Comparison of ENCODE assay signal across 24 cellular contexts in genomic region chr11:70948416-70948815, GRCh38.
"Had no signal": no experiment of that assay in that cellular context is flagged by ENCODE, and none has a peak within 500 bp of the region (broad histone marks: within the 10 kb centered on the region; RNA-seq: fewer than 3 reads in every experiment).

No MANE protein-coding gene starts in this region.

- H3K27ac Mint-ChIP-seq: activated CD4-positive, alpha-beta T cell treated with anti-CD3 and anti-CD28 coated beads, Interleukin-2, amount 10 ng/mL, durations not matched to agents 24 days and 14 days; activated CD8-positive, alpha-beta T cell treated with anti-CD3 and anti-CD28 coated beads, Interleukin-2, amount 10 ng/mL, durations not matched to agents 7 days and 5 days; activated naive CD4-positive, alpha-beta T cell treated with anti-CD3 and anti-CD28 coated beads for 36 hours; activated naive CD4-positive, alpha-beta T cell treated with anti-CD3 and anti-CD28 coated beads, Interleukin-2, amount 50 U/mL, for 72 hours; activated T-helper 1 cell treated with anti-CD3 and anti-CD28 coated beads, Interleukin-12 subunit alpha, Interleukin-12 subunit beta, Interleukin-2, Interleukin-4 antibody, amounts not matched to agents 30 ng/mL and 10 ng/mL and 1 ng/mL, durations not matched to agents 14 hours and 24 hours and 36 hours; T-helper 1 cell treated with Interleukin-12 subunit alpha and Interleukin-12 subunit beta and Interleukin-4 antibody, amounts not matched to agents 30 μg/mL and 1 μg/mL, for 36 hours; T-helper 2 cell treated with Interferon-gamma antibody and Interleukin-4, amounts not matched to agents 5 μg/mL and 100 μg/mL, for 36 hours had no signal

- H3K9me3 ChIP-seq: adrenal gland, SK-N-SH had no signal

- H3K4me1 Mint-ChIP-seq: activated CD4-positive, alpha-beta T cell treated with anti-CD3 and anti-CD28 coated beads, Interleukin-2, amount 10 ng/mL, durations not matched to agents 24 days and 14 days had no signal

- H3K4me3 ChIP-seq: adrenal gland, Peyer's patch, SJSA1 had no signal

- H3K36me3 ChIP-seq: adrenal gland, brain microvascular endothelial cell, Peyer's patch, SJSA1 had no signal

- FAIRE-seq: astrocyte, TTC549 had no signal

- H3K9ac ChIP-seq: SK-N-SH had no signal

- H3K4me3 Mint-ChIP-seq: activated CD4-positive, alpha-beta T cell treated with anti-CD3 and anti-CD28 coated beads, Interleukin-2, amount 10 ng/mL, durations not matched to agents 24 days and 14 days; activated CD8-positive, alpha-beta T cell treated with anti-CD3 and anti-CD28 coated beads, Interleukin-2, amount 10 ng/mL, durations not matched to agents 7 days and 5 days; activated naive CD4-positive, alpha-beta T cell treated with anti-CD3 and anti-CD28 coated beads for 36 hours; activated T-cell treated with anti-CD3 and anti-CD28 coated beads, Interleukin-2, amount 50 U/mL, for 4 hours; activated T-helper 1 cell treated with anti-CD3 and anti-CD28 coated beads, Interleukin-12 subunit alpha, Interleukin-12 subunit beta, Interleukin-2, Interleukin-4 antibody, amounts not matched to agents 30 ng/mL and 10 ng/mL and 1 ng/mL, durations not matched to agents 14 hours and 24 hours and 36 hours; T-helper 1 cell treated with Interleukin-12 subunit alpha and Interleukin-12 subunit beta and Interleukin-4 antibody, amounts not matched to agents 30 μg/mL and 1 μg/mL, for 36 hours; T-helper 2 cell treated with Interferon-gamma antibody and Interleukin-4, amounts not matched to agents 5 μg/mL and 100 μg/mL, for 36 hours had no signal

- DNase-seq: activated CD4-positive, alpha-beta T cell treated with anti-CD3 and anti-CD28 coated beads, Interleukin-2, amount 10 ng/mL, durations not matched to agents 24 days and 14 days; activated CD4-positive, alpha-beta T cell treated with anti-CD3 and anti-CD28 coated beads, Interleukin-2, amount 50 U/mL, for 48 hours; activated CD8-positive, alpha-beta T cell treated with anti-CD3 and anti-CD28 coated beads, Interleukin-2, amount 10 ng/mL, durations not matched to agents 7 days and 5 days; activated gamma-delta T cell treated with Interleukin-2 at 50 U/mL for 16 hours; activated naive CD4-positive, alpha-beta T cell treated with anti-CD3 and anti-CD28 coated beads for 36 hours; activated T-cell treated with anti-CD3 and anti-CD28 coated beads, Interleukin-2, amount 50 U/mL, for 4 hours; adrenal gland; brain microvascular endothelial cell; central memory CD4-positive, alpha-beta T cell; Karpas-422; KBM-7; NCI-H524 treated with DMSO at 0.1 percent for 48 hours; PC-3; Peyer's patch; RPMI8226; SHP77 treated with DMSO at 0.1 percent for 48 hours had no signal

- H3K27me3 ChIP-seq: brain microvascular endothelial cell, Peyer's patch, SJSA1 had no signal

- H3K4me2 ChIP-seq: SK-N-SH had no signal

- ATAC-seq: activated CD8-positive, alpha-beta T cell treated with anti-CD3 and anti-CD28 coated beads, Interleukin-2, amount 10 ng/mL, durations not matched to agents 7 days and 5 days; activated naive CD4-positive, alpha-beta T cell treated with anti-CD3 and anti-CD28 coated beads, Interleukin-2, amount 50 U/mL, for 72 hours; activated T-cell treated with anti-CD3 and anti-CD28 coated beads, Interleukin-2, amount 50 U/mL, for 4 hours; PC-3 had no signal

- H3K27ac ChIP-seq: adrenal gland, brain microvascular endothelial cell, Peyer's patch, SJSA1 had no signal

- H3K4me1 ChIP-seq: adrenal gland, Peyer's patch, SJSA1 had no signal
